ENCODE assay signal across 8 cellular contexts in the genomic region with DNA sequence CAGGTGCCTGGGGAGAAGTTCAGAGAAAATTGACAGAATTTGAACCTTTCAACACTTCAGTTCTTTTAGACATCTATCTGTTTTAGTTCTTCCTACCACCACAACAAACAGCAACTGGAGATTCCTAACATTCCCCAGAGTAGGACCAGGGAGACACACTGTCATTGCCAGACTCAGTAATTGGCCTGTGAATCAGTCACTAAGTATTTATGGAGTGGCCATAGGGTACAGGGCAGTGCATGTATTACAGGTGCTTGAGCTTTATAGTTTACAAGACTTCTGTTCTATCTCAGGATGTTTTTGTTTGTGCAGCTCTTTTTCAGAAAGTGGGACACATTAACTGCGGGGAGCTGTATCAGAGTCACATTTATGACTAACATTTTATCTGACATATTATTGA. TPM values are rescaled to one million over a fixed set of nuclear protein-coding genes. Genes with fewer than 3 reads are reported as not detected.
DNase-seq lines count a peak whose midpoint lies in the region; ATAC-seq and TF ChIP-seq lines count a peak whose summit lies in the region.

No MANE protein-coding gene starts in this region.

- H3K4me1 ChIP-seq in HCT116 (ENCODE audit: control insufficient read depth in 1 of 2, insufficient read depth in 2 of 2, low read length in 2 of 2) (peaks cover 27 to 42% of the 10 kb centered on the region in 2 experiments), vagina (peaks cover 46% of the 10 kb centered on the region)

- peaks cover 51% of the 10 kb centered on the region for H3K4me1 Mint-ChIP-seq in activated CD8-positive, alpha-beta T cell treated with anti-CD3 and anti-CD28 coated beads for 36 hours (ENCODE audit: low read depth)

- no peaks in the 10 kb centered on the region for H4K20me1 ChIP-seq in HCT116 (ENCODE audit: insufficient read depth)

- no peaks in the 10 kb centered on the region for H3K27me3 Mint-ChIP-seq in activated CD8-positive, alpha-beta T cell treated with anti-CD3 and anti-CD28 coated beads for 36 hours

- H3K79me2 ChIP-seq in HCT116 (ENCODE audit: insufficient read depth, low read length), result no peaks in the 10 kb centered on the region

- H3K36me3 Mint-ChIP-seq in activated CD8-positive, alpha-beta T cell treated with anti-CD3 and anti-CD28 coated beads for 36 hours (ENCODE audit: low read depth), result peaks cover 40% of the 10 kb centered on the region

- no peak for TF ChIP-seq RAD21 in HCT116 (IDR thresholded peaks at IDR 0.05; ENCODE audit: low read depth)

- H3K9ac ChIP-seq in HCT116 (ENCODE audit: low read length), result peak overlapping the region; percentile 72; the same call in 1 of the 2 replicates

- CTCF ChIA-PET in HCT116 (lab: Charles Lee), result no interaction called here
- CTCF ChIA-PET in activated CD8-positive, alpha-beta T cell treated with anti-CD3 and anti-CD28 coated beads for 36 hours (lab: Charles Lee), result interaction anchor here (0.8 to 5.2 kb wide), 13 partner anchors 10 to 141 kb away, joined by 3 to 77 read pairs (median 4); no protein-coding TSS in a partner anchor

- RAD21 ChIA-PET in HCT116 (lab: Charles Lee; ENCODE audit: low non-redundant PET in 1 of 2, low total read pairs in 2 of 2, uncharacterized antibody in 2 of 2, unreplicated experiment in 2 of 2), result no interaction called here

- peak; percentile 36 for ATAC-seq in HCT116
- ATAC-seq in activated CD8-positive, alpha-beta T cell treated with anti-CD3 and anti-CD28 coated beads for 36 hours, result no peak
- peak; percentile 32 for ATAC-seq in left colon
- ATAC-seq in HG03354 (IDR thresholded peaks at IDR 0.05; ENCODE audit: poor library complexity, severe bottlenecking, unreplicated experiment), result no peak
- no peak for ATAC-seq in left lobe of liver

- POLR2A ChIA-PET in HCT116 (lab: Charles Lee), result interaction anchor here (1.6 kb wide), 1 partner anchor 9 kb away, joined by 5 read pairs; no protein-coding TSS in a partner anchor
- POLR2A ChIA-PET in activated CD8-positive, alpha-beta T cell treated with anti-CD3 and anti-CD28 coated beads for 36 hours (lab: Charles Lee), result interaction anchor here (0.7 to 3.3 kb wide), 11 partner anchors 9 to 316 kb away, joined by 3 to 21 read pairs (median 7); a partner anchor contains a TSS

- peak overlapping the region; percentile 97 for H3K27ac Mint-ChIP-seq in activated CD8-positive, alpha-beta T cell treated with anti-CD3 and anti-CD28 coated beads for 36 hours

- H3K27me3 ChIP-seq in HCT116 (ENCODE audit: insufficient read depth, low read length) (no peaks in the 10 kb centered on the region), vagina (no peaks in the 10 kb centered on the region)

- peak overlapping the region; percentile 97 for H3K4me2 ChIP-seq in HCT116 (ENCODE audit: low read length)

- H3K36me3 ChIP-seq in HCT116 (ENCODE audit: control insufficient read depth in 1 of 2, insufficient read depth in 2 of 2, low read length in 2 of 2) (peaks cover 0 to 2% of the 10 kb centered on the region in 2 experiments; a peak in 1 of 4 replicates), vagina (no peaks in the 10 kb centered on the region)

- no peaks in the 10 kb centered on the region for H3K9me3 ChIP-seq in HCT116 (ENCODE audit: control insufficient read depth in 1 of 2, insufficient read depth in 1 of 2, low read depth in 1 of 2, low read length in 2 of 2)
- no peaks in the 10 kb centered on the region for H3K9me3 ChIP-seq in vagina

- peak overlapping the region; percentile 99 for H3K27ac ChIP-seq in 22Rv1
- H3K27ac ChIP-seq in HCT116 (ENCODE audit: low read depth, low read length), result no peak overlapping the region
- no peak overlapping the region for H3K27ac ChIP-seq in vagina

- H3K4me3 Mint-ChIP-seq in activated CD8-positive, alpha-beta T cell treated with anti-CD3 and anti-CD28 coated beads for 36 hours, result peak overlapping the region; percentile 97

- H3K9me2 ChIP-seq in HCT116 (ENCODE audit: insufficient read depth), result no peaks in the 10 kb centered on the region

- H3K9me3 Mint-ChIP-seq in activated CD8-positive, alpha-beta T cell treated with anti-CD3 and anti-CD28 coated beads for 36 hours, result no peaks in the 10 kb centered on the region

- peak; percentile 50 for DNase-seq in HCT116 (ENCODE audit: low read depth, low spot score)
- no peak for DNase-seq in activated CD8-positive, alpha-beta T cell treated with anti-CD3 and anti-CD28 coated beads for 36 hours
- DNase-seq in left colon, result no peak
- no peak for DNase-seq in vagina (ENCODE audit: extremely low spot score in 2 of 2)
- no peak for DNase-seq in NCI-H1694 (lab: John Stamatoyannopoulos, UW)
- no peak for DNase-seq in left lobe of liver (ENCODE audit: low spot score)

- H3K4me3 ChIP-seq in HCT116 (replicated peaks in 1 of 2; ENCODE audit: low read depth in 1 of 2, low read length in 2 of 2) (peak overlapping the region; percentile 72 to 89), vagina (peak overlapping the region; percentile 79 to 99)

- TSS peak; percentile 58 for BruUV-seq in HCT116 (replicated peaks; lab: Mats Ljungman, UMichigan)

- intact Hi-C loops in HCT116 (cut with micrococcal nuclease) (loop anchor here (2.0 to 10.0 kb wide), 3 partner anchors 102 to 379 kb away; a partner anchor contains a TSS), left colon (cut with DNase I, micrococcal nuclease) (no loop called here), vagina (cut with DNase I) (no loop called here)
- intact Hi-C loops in activated CD8-positive, alpha-beta T cell treated with anti-CD3 and anti-CD28 coated beads for 36 hours (cut with micrococcal nuclease), result loop anchor here (5.0 to 10.0 kb wide), 5 partner anchors 43 to 549 kb away; a partner anchor contains a TSS

- TF ChIP-seq POLR2A in HCT116 (IDR thresholded peaks at IDR 0.05; ENCODE audit: borderline replicate concordance, extremely low read depth, insufficient read depth, insufficient read length), result no peak
- TF ChIP-seq POLR2A in vagina (IDR thresholded peaks at IDR 0.05), result no peak

- TF ChIP-seq CTCF in 22Rv1 (IDR thresholded peaks at IDR 0.05) (no peak), HCT116 (IDR thresholded peaks at IDR 0.05 in 2 of 3, conservative IDR thresholded peaks at IDR 0.05 in 1 of 3; ENCODE audit: borderline replicate concordance in 1 of 3, insufficient read depth in 1 of 3, low read depth in 2 of 3, low read length in 2 of 3) (no peak), vagina (IDR thresholded peaks at IDR 0.05) (no peak)
- no peak for TF ChIP-seq CTCF in activated CD8-positive, alpha-beta T cell treated with anti-CD3 and anti-CD28 coated beads for 36 hours (IDR thresholded peaks at IDR 0.05)

- no peak overlapping the region for H2AFZ ChIP-seq in HCT116 (ENCODE audit: low read depth, low read length, poor library complexity, severe bottlenecking)

TF ChIP-seq in HCT116, 20 proteins besides CTCF, POLR2A, EP300 and RAD21:
- TF ChIP-seq, protein P1, sequence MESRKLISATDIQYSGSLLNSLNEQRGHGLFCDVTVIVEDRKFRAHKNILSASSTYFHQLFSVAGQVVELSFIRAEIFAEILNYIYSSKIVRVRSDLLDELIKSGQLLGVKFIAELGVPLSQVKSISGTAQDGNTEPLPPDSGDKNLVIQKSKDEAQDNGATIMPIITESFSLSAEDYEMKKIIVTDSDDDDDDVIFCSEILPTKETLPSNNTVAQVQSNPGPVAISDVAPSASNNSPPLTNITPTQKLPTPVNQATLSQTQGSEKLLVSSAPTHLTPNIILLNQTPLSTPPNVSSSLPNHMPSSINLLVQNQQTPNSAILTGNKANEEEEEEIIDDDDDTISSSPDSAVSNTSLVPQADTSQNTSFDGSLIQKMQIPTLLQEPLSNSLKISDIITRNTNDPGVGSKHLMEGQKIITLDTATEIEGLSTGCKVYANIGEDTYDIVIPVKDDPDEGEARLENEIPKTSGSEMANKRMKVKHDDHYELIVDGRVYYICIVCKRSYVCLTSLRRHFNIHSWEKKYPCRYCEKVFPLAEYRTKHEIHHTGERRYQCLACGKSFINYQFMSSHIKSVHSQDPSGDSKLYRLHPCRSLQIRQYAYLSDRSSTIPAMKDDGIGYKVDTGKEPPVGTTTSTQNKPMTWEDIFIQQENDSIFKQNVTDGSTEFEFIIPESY (IDR thresholded peaks at IDR 0.05; ENCODE audit: extremely low read depth, insufficient replicate concordance, low read length), result no peak
- TF ChIP-seq ELF1 (IDR thresholded peaks at IDR 0.05; ENCODE audit: borderline replicate concordance, low read depth), result no peak
- TF ChIP-seq, protein P2, sequence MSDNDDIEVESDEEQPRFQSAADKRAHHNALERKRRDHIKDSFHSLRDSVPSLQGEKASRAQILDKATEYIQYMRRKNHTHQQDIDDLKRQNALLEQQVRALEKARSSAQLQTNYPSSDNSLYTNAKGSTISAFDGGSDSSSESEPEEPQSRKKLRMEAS (IDR thresholded peaks at IDR 0.05), result 0 out of 2 replicates have a peak, but pooled peaks have one; percentile 12
- no peak for TF ChIP-seq ZNF274 (IDR thresholded peaks at IDR 0.05; ENCODE audit: low read depth, low read length)
- TF ChIP-seq, protein P3, sequence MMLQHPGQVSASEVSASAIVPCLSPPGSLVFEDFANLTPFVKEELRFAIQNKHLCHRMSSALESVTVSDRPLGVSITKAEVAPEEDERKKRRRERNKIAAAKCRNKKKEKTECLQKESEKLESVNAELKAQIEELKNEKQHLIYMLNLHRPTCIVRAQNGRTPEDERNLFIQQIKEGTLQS (IDR thresholded peaks at IDR 0.05), result no peak
- peak; percentile 38; the same call in 1 of the 2 replicates for TF ChIP-seq SP1 (IDR thresholded peaks at IDR 0.05; ENCODE audit: low read depth)
- TF ChIP-seq CBX3 (IDR thresholded peaks at IDR 0.05; ENCODE audit: low read depth), result 0 out of 2 replicates have a peak, but pooled peaks have one; percentile 17
- TF ChIP-seq JUND (IDR thresholded peaks at IDR 0.05), result no peak
- TF ChIP-seq EZH2 (IDR thresholded peaks at IDR 0.05), result no peak
- no peak for TF ChIP-seq EZH2phosphoT487 (IDR thresholded peaks at IDR 0.05; ENCODE audit: borderline replicate concordance)
- TF ChIP-seq FOSL1 (IDR thresholded peaks at IDR 0.05; ENCODE audit: low read depth), result peak; percentile 37; the same call in 1 of the 2 replicates
- TF ChIP-seq POLR2AphosphoS5 (IDR thresholded peaks at IDR 0.05; ENCODE audit: low read depth, low read length), result no peak
- no peak for TF ChIP-seq SRF (IDR thresholded peaks at IDR 0.05; ENCODE audit: low read depth)
- TF ChIP-seq CEBPB (IDR thresholded peaks at IDR 0.05; ENCODE audit: low read depth), result peak; percentile 42; the same call in 1 of the 2 replicates
- no peak for TF ChIP-seq EGR1 (IDR thresholded peaks at IDR 0.05; ENCODE audit: low read depth)
- peak; percentile 48; the same call in 1 of the 2 replicates for TF ChIP-seq SIN3A (IDR thresholded peaks at IDR 0.05; ENCODE audit: low read depth)

RNA-seq across cellular contexts. Expression of a gene that starts 1.7 kb away (rescaled TPM):
- total RNA-seq in HCT116 (2021; ENCODE audit: unreplicated experiment), result 5.1 TPM
- polyA plus RNA-seq in HCT116 (2012), result 1.4 and 2.0 TPM in 2 replicates
- total RNA-seq in activated CD8-positive, alpha-beta T cell treated with anti-CD3 and anti-CD28 coated beads for 36 hours, result 10 to 100 TPM; 14.3 to 17.2 TPM
- total RNA-seq in left colon, result 10 to 100 TPM; 19.1 to 23.9 TPM
- total RNA-seq in vagina, result 14.5 TPM
- total RNA-seq in left lobe of liver, result 2.2 TPM

Comparison
In these comparisons a context has a peak if more than half of its experiments do, and no peak if none do; other contexts are left out.
1. ATAC-seq: peak in HCT116 (single experiment) and left colon (single experiment); none in activated CD8-positive, alpha-beta T cell treated with anti-CD3 and anti-CD28 coated beads for 36 hours (single experiment), HG03354 (single experiment) and left lobe of liver (single experiment).
2. intact Hi-C loops: an anchor here in HCT116 (2.0 to 10.0 kb wide) and activated CD8-positive, alpha-beta T cell treated with anti-CD3 and anti-CD28 coated beads for 36 hours (5.0 to 10.0 kb wide); none called in left colon and vagina.